ENCODE assay signal across 8 cellular contexts in the genomic region with DNA sequence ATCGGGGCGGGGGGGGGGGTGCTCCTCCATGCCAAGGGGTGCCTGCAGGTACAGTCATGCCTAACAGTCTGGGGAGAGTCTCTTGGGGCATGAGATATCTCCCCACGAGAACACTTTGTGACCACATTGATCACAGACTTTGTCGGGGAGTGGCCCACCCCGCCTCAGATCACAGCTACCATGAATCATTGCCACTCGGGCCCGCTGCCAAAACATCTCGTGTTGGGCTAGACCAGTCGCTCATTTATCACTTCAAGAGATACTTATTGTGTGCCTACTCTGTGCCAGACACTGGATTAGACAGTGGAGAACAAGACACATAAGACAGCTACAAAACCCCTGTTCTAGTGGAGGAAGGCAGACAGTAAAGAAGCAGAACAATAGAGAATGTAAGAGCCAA.
A peak's percentile ranks its signal among the peaks of the same experiment; 100 is the strongest.
DNase-seq lines count a peak whose midpoint lies in the region; ATAC-seq and TF ChIP-seq lines count a peak whose summit lies in the region.

No MANE protein-coding gene starts in this region.

- peak; percentile 42 for ATAC-seq in omental fat pad (ENCODE audit: low FRiP score)
- no peak for ATAC-seq in GM21390 (IDR thresholded peaks at IDR 0.05; ENCODE audit: unreplicated experiment)
- ATAC-seq in GM21447 (IDR thresholded peaks at IDR 0.05; ENCODE audit: unreplicated experiment), result no peak

- peaks cover 4% of the 10 kb centered on the region for H3K4me1 Mint-ChIP-seq in endodermal cell

- H3K9me3 ChIP-seq in endodermal cell (ENCODE audit: control insufficient read depth, low read length), result no peaks in the 10 kb centered on the region

- H3K9ac ChIP-seq in endodermal cell (ENCODE audit: extremely low read depth, low read length, poor library complexity, severe bottlenecking), result no peak overlapping the region

- peaks cover 35% of the 10 kb centered on the region for H3K36me3 Mint-ChIP-seq in endodermal cell (ENCODE audit: low read depth)

- no peak overlapping the region for H3K27ac Mint-ChIP-seq in endodermal cell

- H3K27me3 Mint-ChIP-seq in endodermal cell (ENCODE audit: insufficient read depth), result no peaks in the 10 kb centered on the region

- TF ChIP-seq CTCF in omental fat pad (IDR thresholded peaks at IDR 0.05) (no peak), endodermal cell (conservative IDR thresholded peaks at IDR 0.05) (no peak)

- no peaks in the 10 kb centered on the region for H3K27me3 ChIP-seq in endodermal cell (ENCODE audit: control insufficient read depth, insufficient read depth, low read length, poor library complexity, severe bottlenecking)

- WGBS in endodermal cell (ENCODE audit: insufficient coverage in 1 of 2, insufficient read length in 1 of 2), 2 experiments, result 94 to 96% methylated on average over 5 to 9 of the region's 9 CpGs

- H3K36me3 ChIP-seq in endodermal cell (ENCODE audit: control insufficient read depth, insufficient read depth, low read length), result peaks cover 8% of the 10 kb centered on the region

- H3K4me1 ChIP-seq in endodermal cell (ENCODE audit: control insufficient read depth, insufficient read depth, low read length), result peaks cover 2% of the 10 kb centered on the region

- H3K9me3 Mint-ChIP-seq in endodermal cell, result peaks cover 6% of the 10 kb centered on the region

- peak; percentile 82 for DNase-seq in AG20443 (ENCODE audit: low spot score)
- peak; percentile 84 for DNase-seq in NCI-H345 (lab: John Stamatoyannopoulos, UW)
- DNase-seq in astrocyte of the hippocampus (ENCODE audit: low read depth, low spot score), result peak; percentile 78
- peak; percentile 33 for DNase-seq in omental fat pad (ENCODE audit: low spot score)
- no peak for DNase-seq in stimulated activated naive CD4-positive, alpha-beta T cell treated with Interleukin-2 at 50 U/mL for 16 hours (lab: John Stamatoyannopoulos, UW)
- no peak for DNase-seq in endodermal cell

- no peak overlapping the region for H3K4me3 Mint-ChIP-seq in endodermal cell

- no peak overlapping the region for H3K4me3 ChIP-seq in endodermal cell (ENCODE audit: low read length)

- H3K27ac ChIP-seq in endodermal cell (ENCODE audit: low read depth, low read length), result no peak overlapping the region

Comparison
In these comparisons a context has a peak if more than half of its experiments do, and no peak if none do; other contexts are left out.
1. DNase-seq: peak in AG20443 (single experiment), NCI-H345 (single experiment), astrocyte of the hippocampus (single experiment) and omental fat pad (single experiment); none in stimulated activated naive CD4-positive, alpha-beta T cell treated with Interleukin-2 at 50 U/mL for 16 hours (single experiment) and endodermal cell (single experiment).